2 cellular contexts compared by ENCODE assay signal in genomic region chr3:69391554-69391953, GRCh38.
TF ChIP-seq lines count a peak whose summit lies in the region.

No MANE protein-coding gene starts in this region.

TF ChIP-seq in HepG2, 621 proteins besides CTCF, POLR2A, EP300 and RAD21 (continued from another document):
- TF ChIP-seq THAP11 (CRISPR knock-in tag; IDR thresholded peaks at IDR 0.05) (no peak), HOXA3 (CRISPR knock-in tag; IDR thresholded peaks at IDR 0.05) (no peak), NKX3-1 (CRISPR knock-in tag; IDR thresholded peaks at IDR 0.05) (no peak), ZNF580 (CRISPR knock-in tag; IDR thresholded peaks at IDR 0.05; ENCODE audit: borderline replicate concordance, low read depth) (no peak), BCLAF1 (IDR thresholded peaks at IDR 0.05) (no peak), ZBED4 (CRISPR knock-in tag; IDR thresholded peaks at IDR 0.05; ENCODE audit: borderline replicate concordance) (no peak)
TF ChIP-seq in HepG2: peak in this region for 0.

TF ChIP-seq in SK-N-SH, 30 proteins besides CTCF, POLR2A, EP300 and RAD21:
- TF ChIP-seq EZH2phosphoT487 (IDR thresholded peaks at IDR 0.05; ENCODE audit: borderline replicate concordance, low read depth) = no peak
- no peak for TF ChIP-seq TAF1 (IDR thresholded peaks at IDR 0.05; ENCODE audit: borderline replicate concordance, low read depth, low read length)
- no peak for TF ChIP-seq RFX5 (IDR thresholded peaks at IDR 0.05; ENCODE audit: low read length)
- no peak for TF ChIP-seq USF2 (IDR thresholded peaks at IDR 0.05; ENCODE audit: borderline replicate concordance, low read depth, low read length)
- no peak for TF ChIP-seq GABPA (IDR thresholded peaks at IDR 0.05; ENCODE audit: low read depth)
- no peak for TF ChIP-seq POLR2AphosphoS5 (IDR thresholded peaks at IDR 0.05; ENCODE audit: low read depth, low read length)
- no peak for TF ChIP-seq IRF3 (IDR thresholded peaks at IDR 0.05; ENCODE audit: low read depth, low read length)
